Comparison of ENCODE assay signal across 1 cellular context in the genomic region with DNA sequence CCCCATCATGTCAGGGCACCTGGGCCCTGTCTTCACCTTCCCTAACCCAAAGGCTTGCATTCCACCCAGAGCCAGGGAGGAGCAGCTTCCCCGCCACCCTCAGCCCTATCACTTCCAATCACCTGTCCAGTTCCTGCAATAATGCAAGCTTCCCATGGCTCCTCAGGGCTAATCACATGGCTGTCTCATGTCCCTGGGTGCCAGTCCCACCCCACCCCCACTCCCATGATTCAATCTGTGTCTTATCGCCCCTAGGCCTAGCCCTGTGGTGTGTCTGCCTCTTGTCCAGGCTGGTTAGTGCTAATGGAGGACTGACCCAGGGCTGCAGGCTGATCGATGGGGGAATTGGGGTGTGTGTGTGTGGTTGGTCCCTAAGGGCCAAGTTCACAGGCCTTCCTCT.
TF ChIP-seq lines count a peak whose summit lies in the region.

No MANE protein-coding gene starts in this region.

TF ChIP-seq in HEK293, 187 proteins besides CTCF, POLR2A, EP300 and RAD21 (continued from another document):
- no peak for TF ChIP-seq ZSCAN5A (tag by site-specific recombination; IDR thresholded peaks at IDR 0.05)
- no peak for TF ChIP-seq SCRT2 (tag by site-specific recombination; IDR thresholded peaks at IDR 0.05)
TF ChIP-seq in HEK293: peak in this region for 1.
